In the genomic region with DNA sequence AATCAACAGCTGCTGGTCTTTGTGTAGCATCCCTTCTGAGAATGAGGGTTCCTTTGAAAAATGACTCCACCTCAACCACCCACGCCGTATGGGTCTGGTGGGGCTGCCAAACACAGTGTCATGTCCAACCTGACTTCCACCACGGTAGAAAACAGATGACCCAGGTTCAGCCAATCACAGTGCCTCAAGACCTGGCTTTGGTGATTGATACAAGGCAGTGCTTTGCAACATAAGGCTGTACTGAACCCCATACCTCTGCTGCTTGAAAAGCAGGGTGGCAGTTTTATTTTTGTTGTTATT, we compare ENCODE assay signal across 21 cellular contexts. TPM values are rescaled to one million over a fixed set of nuclear protein-coding genes. Genes with fewer than 3 reads are reported as not detected.
DNase-seq lines count a peak whose midpoint lies in the region; ATAC-seq, FAIRE-seq and TF ChIP-seq lines count a peak whose summit lies in the region.
"Had no signal": no experiment of that assay in that cellular context is flagged by ENCODE, and none has a peak within 500 bp of the region (broad histone marks: within the 10 kb centered on the region; RNA-seq: fewer than 3 reads in every experiment).

No MANE protein-coding gene starts in this region.

- H3K9me3 ChIP-seq in K562 (replicated peaks; ENCODE audit: control insufficient read depth, insufficient read depth, low read depth, low read length), result 0 out of 2 replicates have a peak, but pooled peaks cover 6% of the 10 kb centered on the region
- H3K9me3 ChIP-seq: sigmoid colon had no signal

- no peaks in the 10 kb centered on the region for H3K27me3 Mint-ChIP-seq in stimulated activated naive CD8-positive, alpha-beta T cell treated with anti-CD3 and anti-CD28 coated beads, Interleukin-15, amount 100 ng/mL, for 72 hours
- H3K27me3 Mint-ChIP-seq: CD4-positive, alpha-beta memory T cell had no signal

- peak overlapping the region; percentile 93 to 96 for H3K27ac Mint-ChIP-seq in stimulated activated naive CD8-positive, alpha-beta T cell treated with anti-CD3 and anti-CD28 coated beads, Interleukin-15, amount 100 ng/mL, for 72 hours
- H3K27ac Mint-ChIP-seq: neural progenitor cell, progenitor cell of endocrine pancreas had no signal

- TF ChIP-seq CTCF in K562 (IDR thresholded peaks at IDR 0.05 in 2 of 3, conservative IDR thresholded peaks at IDR 0.05 in 1 of 3; ENCODE audit: insufficient read depth in 2 of 3, low read depth in 1 of 3, low read length in 3 of 3), result no peak

- no peaks in the 10 kb centered on the region for H3K79me2 ChIP-seq in K562 (ENCODE audit: control insufficient read depth, insufficient read depth, low read length)

- POLR2A ChIA-PET in K562 (lab: Yijun Ruan, JAX), result interaction anchor here (1.5 to 5.9 kb wide), 4 partner anchors 9 to 18 kb away, joined by 6 to 53 read pairs (median 18); a partner anchor contains a TSS

- H2AFZ ChIP-seq in K562 (ENCODE audit: low read depth, low read length), result peak overlapping the region; percentile 95
- H2AFZ ChIP-seq: neural progenitor cell had no signal

- H3K27ac ChIP-seq in K562 (ENCODE audit: extremely low read depth, low read depth, low read length), result peak overlapping the region; percentile 53; the same call in 1 of the 3 replicates
- H3K27ac ChIP-seq: epithelial cell of prostate, heart right ventricle, neural progenitor cell, sigmoid colon, SJSA1, VCaP had no signal

- TF ChIP-seq EP300 in K562 (IDR thresholded peaks at IDR 0.05; ENCODE audit: low read length), result no peak

- no peaks in the 10 kb centered on the region for H3K9me3 Mint-ChIP-seq in stimulated activated naive CD8-positive, alpha-beta T cell treated with anti-CD3 and anti-CD28 coated beads, Interleukin-15, amount 100 ng/mL, for 72 hours

- FAIRE-seq in K562 (lab: Jason Lieb, UNC), result no peak
- FAIRE-seq: RCC 7860 had no signal

- H3K27me3 ChIP-seq in K562 (ENCODE audit: control insufficient read depth in 2 of 2, insufficient read depth in 2 of 2, low read length in 2 of 2), result no peaks in the 10 kb centered on the region
- H3K27me3 ChIP-seq: neural progenitor cell, sigmoid colon, SJSA1 had no signal

- no peaks in the 10 kb centered on the region for H3K9me1 ChIP-seq in K562 (ENCODE audit: control insufficient read depth, insufficient read depth, low read length)

- H3K9ac ChIP-seq in K562 (ENCODE audit: insufficient read depth in 1 of 2, low read depth in 2 of 2, low read length in 2 of 2), result no peak overlapping the region; a peak in 2 of 4 replicates
- H3K9ac ChIP-seq: neural progenitor cell had no signal

- intact Hi-C loops in K562 (cut with micrococcal nuclease), result no loop called here

- TF ChIP-seq POLR2A in K562 (conservative IDR thresholded peaks at IDR 0.05), result no peak

- H3K4me1 Mint-ChIP-seq in stimulated activated naive CD8-positive, alpha-beta T cell treated with anti-CD3 and anti-CD28 coated beads, Interleukin-15, amount 100 ng/mL, for 72 hours, result peaks cover 38% of the 10 kb centered on the region

- no peaks in the 10 kb centered on the region for H3K36me3 ChIP-seq in K562 (ENCODE audit: control insufficient read depth, insufficient read depth, low read length)
- H3K36me3 ChIP-seq: heart right ventricle, neural progenitor cell, sigmoid colon, SJSA1 had no signal

- CTCF ChIA-PET in K562 (lab: Yijun Ruan, JAX; ENCODE audit: low intra/inter-chr PET ratio), result no interaction called here

- no peak for DNase-seq in activated CD4-positive, CD25-positive, alpha-beta regulatory T cell (lab: John Stamatoyannopoulos, UW)
- DNase-seq in stimulated activated CD4-positive, alpha-beta T cell treated with anti-CD3 and anti-CD28 coated beads, Interleukin-1b, Interleukin-23, amount 100 ng/mL, for 48 hours, result peak; percentile 21
- no peak for DNase-seq in stimulated activated CD4-positive, alpha-beta T cell treated with anti-CD3 and anti-CD28 coated beads, Interleukin-4, amount 100 ng/mL, for 4 hours
- DNase-seq in K562 (ENCODE audit: extremely low read depth in 1 of 4, low spot score in 3 of 4), result peak in 3 of 4 experiments; percentile 37 to 61 (median 41)
- DNase-seq in stimulated activated naive CD8-positive, alpha-beta T cell treated with anti-CD3 and anti-CD28 coated beads, Interleukin-15, amount 100 ng/mL, for 72 hours, result peak; percentile 53 to 58
- no peak for DNase-seq in NCI-H446 (lab: John Stamatoyannopoulos, UW)
- DNase-seq: heart right ventricle, mammary epithelial cell, NCI-H1092 treated with DMSO at 0.1 percent for 48 hours, NCI-H187 treated with DMSO at 0.1 percent for 48 hours, NCI-H526, sigmoid colon had no signal

- peak; percentile 52 to 73 for ATAC-seq in activated CD4-positive, CD25-positive, alpha-beta regulatory T cell treated with anti-CD3 and anti-CD28 coated beads, Interleukin-2, amount 50 U/mL, for 24 hours
- ATAC-seq in K562, result peak; percentile 67
- ATAC-seq in stimulated activated naive CD8-positive, alpha-beta T cell treated with anti-CD3 and anti-CD28 coated beads, Interleukin-15, amount 100 ng/mL, for 72 hours, result peak; percentile 78
- ATAC-seq in HG02759 (IDR thresholded peaks at IDR 0.05; ENCODE audit: unreplicated experiment), result no peak
- ATAC-seq: heart right ventricle had no signal

- peak overlapping the region in 1 of 2 donors; percentile 76 for H3K4me3 Mint-ChIP-seq in stimulated activated naive CD8-positive, alpha-beta T cell treated with anti-CD3 and anti-CD28 coated beads, Interleukin-15, amount 100 ng/mL, for 72 hours
- H3K4me3 Mint-ChIP-seq: neural progenitor cell had no signal

- peak overlapping the region; percentile 52 for H3K4me2 ChIP-seq in K562 (ENCODE audit: insufficient read depth, low read length)
- H3K4me2 ChIP-seq: neural progenitor cell had no signal

- H3K4me1 ChIP-seq in K562 (replicated peaks in 1 of 2; ENCODE audit: control insufficient read depth in 2 of 2, insufficient read depth in 2 of 2, low read length in 2 of 2), result peaks cover 9 to 37% of the 10 kb centered on the region in 2 experiments
- H3K4me1 ChIP-seq: sigmoid colon, SJSA1 had no signal

- no peak overlapping the region for H3K4me3 ChIP-seq in K562
- H3K4me3 ChIP-seq: heart right ventricle, neural progenitor cell, sigmoid colon, SJSA1 had no signal

- in situ Hi-C loops in K562 (cut with MboI), result no loop called here

- WGBS in K562 (ENCODE audit: insufficient coverage, low coverage, missing lambda C conversion rate), result 30% methylated on average over 3 of the region's 3 CpGs

- H4K20me1 ChIP-seq in K562 (replicated peaks; ENCODE audit: control insufficient read depth, insufficient read depth, low read length), result no peaks in the 10 kb centered on the region

- TF ChIP-seq RAD21 in K562 (CRISPR knock-in tag; conservative IDR thresholded peaks at IDR 0.05 in 1 of 2, IDR thresholded peaks at IDR 0.05 in 1 of 2), result no peak

- BruUV-seq in K562 (replicated peaks; lab: Mats Ljungman, UMichigan), result no TSS peak

TF ChIP-seq in K562, 482 proteins besides CTCF, POLR2A, EP300 and RAD21:
- TF ChIP-seq EGR1 (conservative IDR thresholded peaks at IDR 0.05) (peak; percentile 75), ZNF699 (CRISPR knock-in tag; IDR thresholded peaks at IDR 0.05; ENCODE audit: insufficient replicate concordance) (no peak)
TF ChIP-seq in K562: peak in this region for 1.

RNA-seq across cellular contexts. Expression of a gene that starts 11.5 kb away (rescaled TPM):
- total RNA-seq in K562 (2011; cell fraction: chromatin; rRNA removed; ENCODE audit: low replicate concordance), result 128 and 138 TPM in 2 replicates
- 54.0 and 59.5 TPM in 2 replicates for total RNA-seq in K562 (2011; cell fraction: nucleolus; rRNA removed)
- total RNA-seq in K562 (2011; cell fraction: nucleoplasm; rRNA removed), result 105 and 166 TPM in 2 replicates
- total RNA-seq in K562 (2014; rRNA removed) (22.0 and 23.8 TPM in 2 replicates), K562 (2014; rRNA removed; fragmentation: Illumina TruSeq; extraction: Trizol) (43.7 and 52.6 TPM in 2 replicates), K562 (2015; rRNA removed; fragmentation: Illumina TruSeq; extraction: Trizol) (39.6 and 42.7 TPM in 2 replicates), K562 (2021) (47.1 and 51.9 TPM in 2 replicates)
- polyA plus RNA-seq in K562 (2011; rRNA removed) (60.6 and 62.4 TPM in 2 replicates), K562 (2014; fragmentation: Illumina TruSeq; extraction: Trizol) (21.0 and 22.9 TPM in 2 replicates), K562 (2014; fragmentation: Nextera tagmentation; extraction: Ambion mirVana) (10 to 100 TPM; 15.9 to 57.6 TPM), K562 (2014; rRNA removed) (14.0 and 15.5 TPM in 2 replicates)
- 26.0 and 33.7 TPM in 2 replicates for polyA plus RNA-seq in K562 (2011; cell fraction: cytosol; rRNA removed)
- polyA plus RNA-seq in K562 (2011; cell fraction: nucleus; rRNA removed), result 34.5 and 36.0 TPM in 2 replicates
- 21.8 and 26.0 TPM in 2 replicates for polyA plus RNA-seq in K562 (2012)
- 200 and 204 TPM in 2 replicates for polyA minus RNA-seq in K562 (2011; rRNA and poly(A)+ RNA removed)
- polyA minus RNA-seq in K562 (2011; cell fraction: cytosol; rRNA and poly(A)+ RNA removed), result 71.2 and 76.9 TPM in 2 replicates
- polyA minus RNA-seq in K562 (2011; cell fraction: nucleus; rRNA and poly(A)+ RNA removed), result 21.1 and 40.8 TPM in 2 replicates

Comparison
In these comparisons a context has a peak if more than half of its experiments do, and no peak if none do; other contexts are left out.
1. DNase-seq: peak in stimulated activated CD4-positive, alpha-beta T cell treated with anti-CD3 and anti-CD28 coated beads, Interleukin-1b, Interleukin-23, amount 100 ng/mL, for 48 hours (single experiment), K562 (3 of 4) and stimulated activated naive CD8-positive, alpha-beta T cell treated with anti-CD3 and anti-CD28 coated beads, Interleukin-15, amount 100 ng/mL, for 72 hours (2 of 2); none in activated CD4-positive, CD25-positive, alpha-beta regulatory T cell (0 of 4), stimulated activated CD4-positive, alpha-beta T cell treated with anti-CD3 and anti-CD28 coated beads, Interleukin-4, amount 100 ng/mL, for 4 hours (0 of 2) and NCI-H446 (0 of 2).